ENCODE assay signal across 1 cellular context in genomic region chr2:1687254-1687653, GRCh38.
TF ChIP-seq lines count a peak whose summit lies in the region.

No MANE protein-coding gene starts in this region.

TF ChIP-seq in IMR-90, 13 proteins besides CTCF, POLR2A, EP300 and RAD21:
- TF ChIP-seq MAZ (IDR thresholded peaks at IDR 0.05; ENCODE audit: borderline replicate concordance, low read depth, low read length) (no peak), FOS (IDR thresholded peaks at IDR 0.05; ENCODE audit: low read depth, low read length) (no peak), BHLHE40 (IDR thresholded peaks at IDR 0.05; ENCODE audit: low read depth, low read length) (no peak), NFE2L2 (IDR thresholded peaks at IDR 0.05; ENCODE audit: low read depth, low read length) (no peak), RCOR1 (IDR thresholded peaks at IDR 0.05; ENCODE audit: insufficient replicate concordance, low read length) (no peak), RFX5 (IDR thresholded peaks at IDR 0.05; ENCODE audit: low read depth, low read length) (no peak), SMC3 (IDR thresholded peaks at IDR 0.05; ENCODE audit: low read depth, low read length) (no peak), CEBPB (IDR thresholded peaks at IDR 0.05; ENCODE audit: low read depth, low read length) (no peak), CHD1 (IDR thresholded peaks at IDR 0.05; ENCODE audit: low read depth, low read length) (no peak), ELK1 (IDR thresholded peaks at IDR 0.05; ENCODE audit: borderline replicate concordance, low read depth, low read length) (no peak), MXI1 (IDR thresholded peaks at IDR 0.05; ENCODE audit: borderline replicate concordance, low read depth, low read length) (no peak), USF2 (IDR thresholded peaks at IDR 0.05; ENCODE audit: low read depth, low read length) (no peak), MAFK (IDR thresholded peaks at IDR 0.05; ENCODE audit: low read depth, low read length) (no peak)
